In genomic region chr10:72260215-72260587, GRCh38 we compare ENCODE assay signal across 1 cellular context.
TF ChIP-seq lines count a peak whose summit lies in the region.

No MANE protein-coding gene starts in this region.

TF ChIP-seq in K562, 482 proteins besides CTCF, POLR2A, EP300 and RAD21 (continued from another document and continues in another):
- 0 out of 2 replicates have a peak, but pooled peaks have one; percentile 34 for TF ChIP-seq BACH1 (tag; IDR thresholded peaks at IDR 0.05)
- peak; percentile 49; the same call in 1 of the 2 replicates for TF ChIP-seq TAF7 (tag; IDR thresholded peaks at IDR 0.05)
- TF ChIP-seq ZNF511 (CRISPR knock-in tag; IDR thresholded peaks at IDR 0.05), result no peak
- no peak for TF ChIP-seq MEIS2 (IDR thresholded peaks at IDR 0.05; ENCODE audit: partially characterized antibody)
- TF ChIP-seq TBP (optimal IDR thresholded peaks at IDR 0.05; ENCODE audit: low read depth, low read length), result no peak
- no peak for TF ChIP-seq ZNF318 (IDR thresholded peaks at IDR 0.05; ENCODE audit: borderline replicate concordance in 1 of 2, low read depth in 1 of 2)
- TF ChIP-seq MLX (CRISPR knock-in tag; conservative IDR thresholded peaks at IDR 0.05), result no peak
- TF ChIP-seq MBD2 (IDR thresholded peaks at IDR 0.05; ENCODE audit: borderline replicate concordance, low read depth), result no peak
- TF ChIP-seq GATA2 (CRISPR knock-in tag; IDR thresholded peaks at IDR 0.05), result no peak
- TF ChIP-seq IFI16 (CRISPR knock-in tag; IDR thresholded peaks at IDR 0.05), result no peak
- no peak for TF ChIP-seq REST (CRISPR knock-in tag; IDR thresholded peaks at IDR 0.05; ENCODE audit: low read depth)
- no peak for TF ChIP-seq RERE (CRISPR knock-in tag; IDR thresholded peaks at IDR 0.05; ENCODE audit: borderline replicate concordance)
- 0 out of 2 replicates have a peak, but pooled peaks have one; percentile 55 for TF ChIP-seq ZNF324 (CRISPR knock-in tag; IDR thresholded peaks at IDR 0.05)
- TF ChIP-seq NFIX (CRISPR knock-in tag; IDR thresholded peaks at IDR 0.05; ENCODE audit: low read depth), result no peak
- 0 out of 2 replicates have a peak, but pooled peaks have one; percentile 87 for TF ChIP-seq ZNF76 (CRISPR knock-in tag; IDR thresholded peaks at IDR 0.05; ENCODE audit: borderline replicate concordance)
- TF ChIP-seq NR0B1 (IDR thresholded peaks at IDR 0.05; ENCODE audit: partially characterized antibody), result no peak
- TF ChIP-seq MLLT1 (IDR thresholded peaks at IDR 0.05), result no peak
- no peak for TF ChIP-seq ZC3H8 (IDR thresholded peaks at IDR 0.05)
- TF ChIP-seq ZNF717 (CRISPR knock-in tag; IDR thresholded peaks at IDR 0.05), result no peak
- TF ChIP-seq ZEB2 (IDR thresholded peaks at IDR 0.05), result no peak
- 0 out of 2 replicates have a peak, but pooled peaks have one; percentile 21 for TF ChIP-seq CUX1 (CRISPR knock-in tag; IDR thresholded peaks at IDR 0.05)
- TF ChIP-seq PHTF2 (CRISPR knock-in tag; IDR thresholded peaks at IDR 0.05), result no peak
- no peak for TF ChIP-seq FOSL1 (tag; conservative IDR thresholded peaks at IDR 0.05)
- TF ChIP-seq NCOA4 (IDR thresholded peaks at IDR 0.05; ENCODE audit: partially characterized antibody), result no peak
- TF ChIP-seq STAT5A (IDR thresholded peaks at IDR 0.05; ENCODE audit: borderline replicate concordance, low read length), result no peak
